ENCODE assay signal across 9 cellular contexts in the genomic region with DNA sequence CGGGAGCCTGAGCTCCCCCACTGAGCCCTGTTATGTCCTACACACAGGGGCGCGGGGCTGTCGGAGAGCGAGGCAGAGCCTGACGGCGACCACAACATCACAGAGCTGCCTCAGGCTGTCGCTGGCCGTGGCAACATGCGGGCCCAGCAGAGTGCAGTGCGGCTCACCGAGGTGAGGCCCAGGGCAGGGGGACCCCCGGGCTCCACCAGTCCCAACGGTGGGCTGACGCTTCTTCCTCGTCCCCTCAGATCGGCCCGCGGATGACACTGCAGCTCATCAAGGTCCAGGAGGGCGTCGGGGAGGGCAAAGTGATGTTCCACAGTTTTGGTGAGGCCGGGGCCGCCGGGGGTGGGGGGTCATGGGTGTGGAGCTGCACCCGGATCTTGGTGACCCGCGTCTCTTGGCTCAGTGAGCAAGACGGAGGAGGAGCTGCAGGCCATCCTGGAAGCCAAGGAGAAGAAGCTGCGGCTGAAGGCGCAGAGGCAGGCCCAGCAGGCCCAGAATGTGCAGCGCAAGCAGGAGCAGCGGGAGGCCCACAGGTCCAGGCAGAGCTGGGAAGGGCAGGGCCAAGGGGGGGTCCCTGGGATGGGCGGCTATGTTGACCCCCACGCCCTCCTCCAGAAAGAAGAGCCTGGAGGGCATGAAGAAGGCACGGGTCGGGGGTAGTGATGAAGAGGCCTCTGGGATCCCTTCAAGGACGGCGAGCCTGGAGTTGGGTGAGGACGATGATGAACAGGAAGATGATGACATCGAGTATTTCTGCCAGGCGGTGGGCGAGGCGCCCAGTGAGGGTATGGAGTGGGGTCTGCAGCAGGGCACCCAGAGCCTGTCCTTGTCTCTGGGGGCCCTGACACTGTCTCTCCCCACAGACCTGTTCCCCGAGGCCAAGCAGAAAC. TPM values are rescaled to one million over a fixed set of nuclear protein-coding genes. Genes with fewer than 3 reads are reported as not detected.
A peak's percentile ranks its signal among the peaks of the same experiment; 100 is the strongest.
DNase-seq lines count a peak whose midpoint lies in the region; ATAC-seq lines count a peak whose summit lies in the region.
"Had no signal": no experiment of that assay in that cellular context is flagged by ENCODE, and none has a peak within 500 bp of the region (broad histone marks: within the 10 kb centered on the region; RNA-seq: fewer than 3 reads in every experiment).

No MANE protein-coding gene starts in this region.

- POLR2A ChIA-PET in activated CD4-positive, alpha-beta T cell treated with anti-CD3 and anti-CD28 coated beads for 36 hours (lab: Charles Lee): no interaction called here
- POLR2A ChIA-PET in T-cell (lab: Charles Lee): no interaction called here

- peaks cover 69% of the 10 kb centered on the region for H3K4me1 Mint-ChIP-seq in activated CD4-positive, alpha-beta T cell treated with anti-CD3 and anti-CD28 coated beads for 36 hours
- peaks cover 42 to 62% (median 51%) of the 10 kb centered on the region in 3 donors for H3K4me1 Mint-ChIP-seq in T-cell
- peaks cover 55 to 57% of the 10 kb centered on the region in 2 donors for H3K4me1 Mint-ChIP-seq in natural killer cell treated with Interleukin-12 subunit alpha and Interleukin-12 subunit beta and Interleukin-15 and Interleukin-18, amount 100 ng/mL, for 72 hours (ENCODE audit: low read depth in 2 of 2)

- ATAC-seq in activated CD4-positive, alpha-beta T cell treated with anti-CD3 and anti-CD28 coated beads for 36 hours: no peak
- ATAC-seq in T-cell (replicated peaks in 1 of 4) (no peak), GM21526 (IDR thresholded peaks at IDR 0.05; ENCODE audit: low FRiP score, unreplicated experiment) (no peak)
- no peak for ATAC-seq in natural killer cell treated with Interleukin-12 subunit alpha and Interleukin-12 subunit beta and Interleukin-15 and Interleukin-18, amount 100 ng/mL, for 72 hours

- peaks cover 74% of the 10 kb centered on the region for H3K36me3 Mint-ChIP-seq in activated CD4-positive, alpha-beta T cell treated with anti-CD3 and anti-CD28 coated beads for 36 hours (ENCODE audit: low read depth)
- peaks cover 25% of the 10 kb centered on the region for H3K36me3 Mint-ChIP-seq in T-cell
- peaks cover 8% of the 10 kb centered on the region for H3K36me3 Mint-ChIP-seq in natural killer cell treated with Interleukin-12 subunit alpha and Interleukin-12 subunit beta and Interleukin-15 and Interleukin-18, amount 100 ng/mL, for 72 hours

- H3K27ac Mint-ChIP-seq in activated CD4-positive, alpha-beta T cell treated with anti-CD3 and anti-CD28 coated beads for 36 hours: peak overlapping the region; percentile 89
- peak overlapping the region; percentile 71 to 73 for H3K27ac Mint-ChIP-seq in T-cell
- peak overlapping the region; percentile 80 to 88 for H3K27ac Mint-ChIP-seq in natural killer cell treated with Interleukin-12 subunit alpha and Interleukin-12 subunit beta and Interleukin-15 and Interleukin-18, amount 100 ng/mL, for 72 hours

- intact Hi-C loops in activated CD4-positive, alpha-beta T cell treated with anti-CD3 and anti-CD28 coated beads for 36 hours (cut with DNase I, micrococcal nuclease): no loop called here

- DNase-seq in activated CD4-positive, alpha-beta T cell treated with anti-CD3 and anti-CD28 coated beads for 36 hours: no peak
- DNase-seq in activated CD4-positive, alpha-beta T cell treated with anti-CD3 and anti-CD28 coated beads for 1 hour: no peak
- no peak for DNase-seq in T-cell
- DNase-seq in natural killer cell treated with Interleukin-12 subunit alpha and Interleukin-12 subunit beta and Interleukin-15 and Interleukin-18, amount 100 ng/mL, for 72 hours (ENCODE audit: low spot score): no peak
- DNase-seq in hippocampal formation (lab: John Stamatoyannopoulos, UW): no peak
- DNase-seq: amniotic stem cell, DMS79 treated with DMSO at 0.1 percent for 48 hours had no signal

- no peaks in the 10 kb centered on the region for H3K27me3 Mint-ChIP-seq in activated CD4-positive, alpha-beta T cell treated with anti-CD3 and anti-CD28 coated beads for 36 hours
- no peaks in the 10 kb centered on the region for H3K27me3 Mint-ChIP-seq in T-cell
- no peaks in the 10 kb centered on the region for H3K27me3 Mint-ChIP-seq in natural killer cell treated with Interleukin-12 subunit alpha and Interleukin-12 subunit beta and Interleukin-15 and Interleukin-18, amount 100 ng/mL, for 72 hours

- peak overlapping the region; percentile 68 for H3K4me3 Mint-ChIP-seq in activated CD4-positive, alpha-beta T cell treated with anti-CD3 and anti-CD28 coated beads for 36 hours
- peak overlapping the region in 1 of 3 donors; percentile 15 for H3K4me3 Mint-ChIP-seq in T-cell
- peak overlapping the region; percentile 71 for H3K4me3 Mint-ChIP-seq in natural killer cell treated with Interleukin-12 subunit alpha and Interleukin-12 subunit beta and Interleukin-15 and Interleukin-18, amount 100 ng/mL, for 72 hours

- CTCF ChIA-PET in activated CD4-positive, alpha-beta T cell treated with anti-CD3 and anti-CD28 coated beads for 36 hours (lab: Charles Lee): interaction anchor here (0.7 to 3.0 kb wide), 4 partner anchors 11 to 534 kb away, joined by 3 to 12 read pairs (median 4); no protein-coding TSS in a partner anchor
- CTCF ChIA-PET in T-cell (lab: Charles Lee): interaction anchor here in 1 of 2 donors (0.7 kb wide), 1 partner anchor 290 kb away, joined by 4 read pairs; no protein-coding TSS in a partner anchor

- H3K9me3 Mint-ChIP-seq in activated CD4-positive, alpha-beta T cell treated with anti-CD3 and anti-CD28 coated beads for 36 hours (ENCODE audit: low read depth): no peaks in the 10 kb centered on the region
- no peaks in the 10 kb centered on the region for H3K9me3 Mint-ChIP-seq in T-cell
- no peaks in the 10 kb centered on the region for H3K9me3 Mint-ChIP-seq in natural killer cell treated with Interleukin-12 subunit alpha and Interleukin-12 subunit beta and Interleukin-15 and Interleukin-18, amount 100 ng/mL, for 72 hours

RNA-seq across cellular contexts. Expression of a gene that starts 1.2 kb away (rescaled TPM):
- total RNA-seq in activated CD4-positive, alpha-beta T cell treated with anti-CD3 and anti-CD28 coated beads for 36 hours: 10 to 100 TPM; 46.4 to 52.1 TPM
- 10 to 100 TPM; 58.8 to 75.2 (median 61.7) TPM for total RNA-seq in T-cell
- total RNA-seq in natural killer cell treated with Interleukin-12 subunit alpha and Interleukin-12 subunit beta and Interleukin-15 and Interleukin-18, amount 100 ng/mL, for 72 hours: 10 to 100 TPM; 35.0 to 35.6 TPM

RNA-seq across cellular contexts. Expression of a gene that starts 4.2 kb away (rescaled TPM):
- total RNA-seq in activated CD4-positive, alpha-beta T cell treated with anti-CD3 and anti-CD28 coated beads for 36 hours: 100 to 1,000 TPM; 139 to 149 TPM
- total RNA-seq in T-cell: 100 to 1,000 TPM in 3 of 5 donors, 10 to 100 TPM in 2; 89.3 to 140 (median 123) TPM
- total RNA-seq in natural killer cell treated with Interleukin-12 subunit alpha and Interleukin-12 subunit beta and Interleukin-15 and Interleukin-18, amount 100 ng/mL, for 72 hours: 100 to 1,000 TPM; 114 to 178 TPM

RNA-seq across cellular contexts. Expression of a gene that starts 7.8 kb away (rescaled TPM):
- total RNA-seq in activated CD4-positive, alpha-beta T cell treated with anti-CD3 and anti-CD28 coated beads for 36 hours: 10 to 100 TPM; 10.4 to 14.1 TPM
- total RNA-seq in T-cell: 1 to 10 TPM in 3 of 5 donors, under 1 TPM in 2; 0.37 to 1.7 (median 1.1) TPM
- 1 to 10 TPM; 5.1 to 5.2 TPM for total RNA-seq in natural killer cell treated with Interleukin-12 subunit alpha and Interleukin-12 subunit beta and Interleukin-15 and Interleukin-18, amount 100 ng/mL, for 72 hours
- total RNA-seq: NCI-H460 had no signal

RNA-seq across cellular contexts. Expression of a gene that starts 9.4 kb away (rescaled TPM):
- 100 to 1,000 TPM; 230 to 253 TPM for total RNA-seq in activated CD4-positive, alpha-beta T cell treated with anti-CD3 and anti-CD28 coated beads for 36 hours
- 100 to 1,000 TPM; 288 to 435 (median 387) TPM for total RNA-seq in T-cell
- total RNA-seq in natural killer cell treated with Interleukin-12 subunit alpha and Interleukin-12 subunit beta and Interleukin-15 and Interleukin-18, amount 100 ng/mL, for 72 hours: 100 to 1,000 TPM; 245 to 329 TPM

RNA-seq across cellular contexts. Expression of a gene that starts 24.2 kb away (rescaled TPM):
- total RNA-seq in activated CD4-positive, alpha-beta T cell treated with anti-CD3 and anti-CD28 coated beads for 36 hours: 10 to 100 TPM; 49.8 to 62.6 TPM
- 100 to 1,000 TPM in 3 of 5 donors, 10 to 100 TPM in 2; 75.5 to 116 (median 109) TPM for total RNA-seq in T-cell
- 10 to 100 TPM; 61.9 to 83.1 TPM for total RNA-seq in natural killer cell treated with Interleukin-12 subunit alpha and Interleukin-12 subunit beta and Interleukin-15 and Interleukin-18, amount 100 ng/mL, for 72 hours
